Comparison of ENCODE assay signal across 17 cellular contexts in the genomic region with DNA sequence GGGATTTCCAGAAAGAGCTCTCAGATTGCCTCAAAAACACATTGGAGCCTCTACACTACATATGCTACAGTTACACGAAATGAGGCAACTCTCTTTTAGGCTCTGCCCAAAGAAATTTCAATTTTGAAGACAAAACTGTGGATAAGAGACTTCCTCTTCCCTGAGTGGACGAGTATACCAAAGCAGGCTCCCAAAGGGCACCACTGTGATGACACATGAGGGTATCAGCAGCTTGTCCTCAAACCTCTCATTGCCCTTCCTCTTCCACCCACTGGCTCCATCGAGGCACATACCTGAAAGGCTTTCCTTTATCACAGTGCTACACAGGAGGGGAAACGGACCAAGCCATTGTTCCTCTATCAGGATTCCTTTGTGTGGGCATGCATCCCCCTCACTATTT. TPM values are rescaled to one million over a fixed set of nuclear protein-coding genes. Genes with fewer than 3 reads are reported as not detected.
"Had no signal": no experiment of that assay in that cellular context is flagged by ENCODE, and none has a peak within 500 bp of the region (broad histone marks: within the 10 kb centered on the region; RNA-seq: fewer than 3 reads in every experiment).

No MANE protein-coding gene starts in this region.

- DNase-seq: caudate nucleus; colonic mucosa; dermis blood vessel endothelial cell; endodermal cell; kidney; left colon; mammary epithelial cell; naive thymus-derived CD4-positive, alpha-beta T cell; stimulated activated CD4-positive, alpha-beta T cell treated with anti-CD3 and anti-CD28 coated beads, Interleukin-4, amount 100 ng/mL, for 1 hour; stimulated activated CD8-positive, alpha-beta memory T cell treated with anti-CD3 and anti-CD28 coated beads, Interleukin-4, amount 100 ng/mL, for 48 hours; trophoblast cell had no signal

- H3K9me3 Mint-ChIP-seq: endodermal cell; naive thymus-derived CD4-positive, alpha-beta T cell; stimulated activated memory B cell treated with anti-CD40 and anti-IgM and Interleukin-4, amounts not matched to agents 10 μg/mL and 1 μg/mL and 100 μg/mL, for 72 hours; stimulated activated naive CD8-positive, alpha-beta T cell treated with anti-CD3 and anti-CD28 coated beads, Interleukin-15, Interleukin-2, amounts not matched to agents 100 ng/mL and 50 ng/mL, for 24 hours had no signal

- H3K4me1 ChIP-seq: colonic mucosa had no signal

- H3K36me3 ChIP-seq: colonic mucosa, neutrophil had no signal

- H3K27me3 ChIP-seq: colonic mucosa, neutrophil had no signal

- H3K4me3 ChIP-seq: colonic mucosa, smooth muscle cell had no signal

- H3K4me3 Mint-ChIP-seq: endodermal cell; naive thymus-derived CD4-positive, alpha-beta T cell; stimulated activated memory B cell treated with anti-CD40 and anti-IgM and Interleukin-4, amounts not matched to agents 10 μg/mL and 1 μg/mL and 100 μg/mL, for 72 hours; stimulated activated naive CD8-positive, alpha-beta T cell treated with anti-CD3 and anti-CD28 coated beads, Interleukin-15, Interleukin-2, amounts not matched to agents 100 ng/mL and 50 ng/mL, for 24 hours had no signal

- H3K27ac ChIP-seq: colonic mucosa, neutrophil had no signal

- ATAC-seq: naive thymus-derived CD4-positive, alpha-beta T cell; stimulated activated memory B cell treated with anti-CD40 and anti-IgM and Interleukin-4, amounts not matched to agents 10 μg/mL and 1 μg/mL and 100 μg/mL, for 72 hours had no signal

- H3K9me3 ChIP-seq: colonic mucosa, neutrophil had no signal

- H3K27ac Mint-ChIP-seq: endodermal cell; naive thymus-derived CD4-positive, alpha-beta T cell; stimulated activated memory B cell treated with anti-CD40 and anti-IgM and Interleukin-4, amounts not matched to agents 10 μg/mL and 1 μg/mL and 100 μg/mL, for 72 hours; stimulated activated naive CD8-positive, alpha-beta T cell treated with anti-CD3 and anti-CD28 coated beads, Interleukin-15, Interleukin-2, amounts not matched to agents 100 ng/mL and 50 ng/mL, for 24 hours had no signal

- H3K27me3 Mint-ChIP-seq: naive thymus-derived CD4-positive, alpha-beta T cell; stimulated activated memory B cell treated with anti-CD40 and anti-IgM and Interleukin-4, amounts not matched to agents 10 μg/mL and 1 μg/mL and 100 μg/mL, for 72 hours; stimulated activated naive CD8-positive, alpha-beta T cell treated with anti-CD3 and anti-CD28 coated beads, Interleukin-15, Interleukin-2, amounts not matched to agents 100 ng/mL and 50 ng/mL, for 24 hours had no signal

RNA-seq across cellular contexts. Expression of gene CKMT2, which starts 11.3 kb away (rescaled TPM):
- total RNA-seq: endothelial cell of umbilical vein; naive thymus-derived CD4-positive, alpha-beta T cell had no signal
- polyA plus RNA-seq: endothelial cell of umbilical vein; mammary epithelial cell; naive thymus-derived CD4-positive, alpha-beta T cell; neural cell; smooth muscle cell had no signal
